8 cellular contexts compared by ENCODE assay signal in the genomic region with DNA sequence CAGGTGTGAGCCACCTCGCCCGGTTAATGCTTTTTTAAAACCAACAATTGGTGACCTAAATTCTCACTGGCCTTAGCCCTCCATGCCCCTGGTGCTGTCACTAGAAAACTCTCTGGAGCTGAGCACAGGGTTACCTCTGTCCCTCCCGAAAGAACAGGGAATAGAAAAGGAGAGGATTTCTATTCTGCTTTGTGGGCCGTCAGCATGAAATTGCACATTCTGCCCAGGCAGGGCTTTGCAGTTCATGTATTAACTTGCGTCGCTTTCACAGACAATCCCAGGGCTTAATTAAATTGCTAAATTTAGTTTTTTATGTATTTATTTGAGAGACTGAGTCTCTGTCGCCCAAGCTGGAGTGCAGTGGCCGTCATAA. TPM values are rescaled to one million over a fixed set of nuclear protein-coding genes. Genes with fewer than 3 reads are reported as not detected.
DNase-seq lines count a peak whose midpoint lies in the region; ATAC-seq, FAIRE-seq and TF ChIP-seq lines count a peak whose summit lies in the region.

No MANE protein-coding gene starts in this region.

- DNase-seq in AG10803 (ENCODE audit: low read depth) (no peak), kidney epithelial cell (ENCODE audit: low read depth) (no peak), thoracic aorta (ENCODE audit: low spot score) (no peak), HTR-8/SVneo (ENCODE audit: insufficient read length, low spot score) (no peak), retina (no peak)
- no peak for DNase-seq in activated naive CD8-positive, alpha-beta T cell treated with anti-CD3 and anti-CD28 coated beads, Interleukin-2, amount 50 U/mL, for 24 hours

- H3K36me3 Mint-ChIP-seq in activated naive CD8-positive, alpha-beta T cell treated with anti-CD3 and anti-CD28 coated beads, Interleukin-2, amount 50 U/mL, for 24 hours (ENCODE audit: low read depth), result peaks cover 59% of the 10 kb centered on the region

- TF ChIP-seq CTCF in AG10803 (conservative IDR thresholded peaks at IDR 0.05; ENCODE audit: low read length) (no peak), kidney epithelial cell (IDR thresholded peaks at IDR 0.05; ENCODE audit: insufficient read depth, low read length, poor library complexity, severe bottlenecking) (no peak), thoracic aorta (IDR thresholded peaks at IDR 0.05) (no peak)

- peaks cover 2% of the 10 kb centered on the region for H3K36me3 ChIP-seq in kidney epithelial cell (ENCODE audit: control insufficient read depth, insufficient read depth, low read length)
- H3K36me3 ChIP-seq in thoracic aorta, result peaks cover 23% of the 10 kb centered on the region

- peak overlapping the region; percentile 65 to 83 for H3K27ac ChIP-seq in thoracic aorta

- peaks cover 18% of the 10 kb centered on the region for H3K4me1 Mint-ChIP-seq in activated naive CD8-positive, alpha-beta T cell treated with anti-CD3 and anti-CD28 coated beads, Interleukin-2, amount 50 U/mL, for 24 hours

- H3K4me3 Mint-ChIP-seq in activated naive CD8-positive, alpha-beta T cell treated with anti-CD3 and anti-CD28 coated beads, Interleukin-2, amount 50 U/mL, for 24 hours, result peak overlapping the region; percentile 71

- FAIRE-seq in HTR-8/SVneo (lab: Jason Lieb, UNC), result no peak

- H3K27me3 Mint-ChIP-seq in activated naive CD8-positive, alpha-beta T cell treated with anti-CD3 and anti-CD28 coated beads, Interleukin-2, amount 50 U/mL, for 24 hours, result no peaks in the 10 kb centered on the region

- H3K4me1 ChIP-seq in thoracic aorta (ENCODE audit: control insufficient read depth in 1 of 2, low read depth in 2 of 2), result peaks cover 9 to 17% of the 10 kb centered on the region in 2 donors

- H3K27me3 ChIP-seq in kidney epithelial cell (ENCODE audit: control insufficient read depth, insufficient read depth, low read length) (no peaks in the 10 kb centered on the region), thoracic aorta (replicated peaks; ENCODE audit: insufficient read depth) (no peaks in the 10 kb centered on the region)

- H3K27ac Mint-ChIP-seq in activated naive CD8-positive, alpha-beta T cell treated with anti-CD3 and anti-CD28 coated beads, Interleukin-2, amount 50 U/mL, for 24 hours, result no peak overlapping the region

- peaks cover 59% of the 10 kb centered on the region for H3K9me3 Mint-ChIP-seq in activated naive CD8-positive, alpha-beta T cell treated with anti-CD3 and anti-CD28 coated beads, Interleukin-2, amount 50 U/mL, for 24 hours

- peak; percentile 19 for ATAC-seq in HG02642 (IDR thresholded peaks at IDR 0.05; ENCODE audit: poor library complexity, unreplicated experiment)
- peak; percentile 11 for ATAC-seq in activated naive CD8-positive, alpha-beta T cell treated with anti-CD3 and anti-CD28 coated beads, Interleukin-2, amount 50 U/mL, for 24 hours
- ATAC-seq in thoracic aorta (ENCODE audit: insufficient number of reproducible peaks, low FRiP score, low read depth), result peak; percentile 35
- no peak for ATAC-seq in HG03095 (IDR thresholded peaks at IDR 0.05; ENCODE audit: unreplicated experiment)

- peaks cover 4% of the 10 kb centered on the region for H3K9me3 ChIP-seq in thoracic aorta

- H3K4me3 ChIP-seq in AG10803 (ENCODE audit: low read length) (peak overlapping the region; percentile 80), kidney epithelial cell (ENCODE audit: low read depth, low read length) (peak overlapping the region; percentile 71), thoracic aorta (peak overlapping the region; percentile 100)

RNA-seq across cellular contexts. Expression of a gene that starts 0.6 kb away (rescaled TPM):
- total RNA-seq in kidney epithelial cell, result 8.0 and 11.0 TPM in 2 replicates
- total RNA-seq in thoracic aorta, result 1 to 10 TPM; 4.6 to 8.5 TPM

RNA-seq across cellular contexts. Expression of a gene that starts 27.0 kb away (rescaled TPM):
- total RNA-seq in kidney epithelial cell (7.3 and 15.0 TPM in 2 replicates), thoracic aorta (10 to 100 TPM in 1 of 2 donors, 1 to 10 TPM in 1; 6.8 to 16.9 TPM)

RNA-seq across cellular contexts. Expression of a gene that starts 39.7 kb away (rescaled TPM):
- total RNA-seq in kidney epithelial cell (4.5 and 5.8 TPM in 2 replicates), thoracic aorta (1 to 10 TPM; 1.1 to 1.8 TPM)
